ENCODE assay signal across 8 cellular contexts in genomic region chr14:21384494-21384851, GRCh38. TPM values are rescaled to one million over a fixed set of nuclear protein-coding genes. Genes with fewer than 3 reads are reported as not detected.
DNase-seq lines count a peak whose midpoint lies in the region; ATAC-seq, FAIRE-seq and TF ChIP-seq lines count a peak whose summit lies in the region.

No MANE protein-coding gene starts in this region.

- ATAC-seq in GM19467 (IDR thresholded peaks at IDR 0.05; ENCODE audit: unreplicated experiment) = peak; percentile 27
- peak; percentile 61 for ATAC-seq in naive thymus-derived CD4-positive, alpha-beta T cell

- no peaks in the 10 kb centered on the region for H3K9me2 ChIP-seq in DOHH2 (replicated peaks; ENCODE audit: control insufficient read depth, low read length)

- no peak for FAIRE-seq in bronchial epithelial cell (lab: Jason Lieb, UNC)

- intact Hi-C loops in naive thymus-derived CD4-positive, alpha-beta T cell (cut with micrococcal nuclease) = loop anchor here (1.0 to 5.0 kb wide), 13 partner anchors 53 to 923 kb away; partner anchors contain the start of genes CHD8 (in 2 of the 2), HNRNPC (in 2 of the 2), METTL3 (in 2 of the 2) and TOX4 (in 2 of the 2)
- intact Hi-C loops in head of caudate nucleus (cut with DNase I) = loop anchor here (5.0 to 10.0 kb wide), 2 partner anchors 50 to 117 kb away; partner anchors contain the start of gene HNRNPC

- peaks cover 66% of the 10 kb centered on the region for H3K36me3 ChIP-seq in DOHH2 (ENCODE audit: control insufficient read depth, low read length)
- H3K36me3 ChIP-seq in bronchial epithelial cell (ENCODE audit: control insufficient read depth, insufficient read depth, low read length) = peaks cover 6% of the 10 kb centered on the region
- peaks cover 0 to 17% (median 0%) of the 10 kb centered on the region in 3 experiments for H3K36me3 ChIP-seq in naive thymus-derived CD4-positive, alpha-beta T cell (ENCODE audit: control insufficient read depth in 2 of 3, insufficient read depth in 3 of 3, low read length in 3 of 3)

- no peaks in the 10 kb centered on the region for H3K27me3 Mint-ChIP-seq in naive thymus-derived CD4-positive, alpha-beta T cell

- peak overlapping the region; percentile 97 to 100 (median 99) for H3K27ac Mint-ChIP-seq in naive thymus-derived CD4-positive, alpha-beta T cell

- H3K4me1 Mint-ChIP-seq in naive thymus-derived CD4-positive, alpha-beta T cell = peaks cover 24 to 49% (median 45%) of the 10 kb centered on the region in 7 donors

- POLR2A ChIA-PET in naive thymus-derived CD4-positive, alpha-beta T cell (lab: Charles Lee) = interaction anchor here (0.7 to 1.4 kb wide), 8 partner anchors 9 to 127 kb away, joined by 3 to 10 read pairs (median 6); partner anchors contain the start of genes CHD8 and METTL3

- CTCF ChIA-PET in naive thymus-derived CD4-positive, alpha-beta T cell (lab: Charles Lee) = interaction anchor here (0.9 kb wide), 1 partner anchor 8 kb away, joined by 4 read pairs; no protein-coding TSS in a partner anchor

- no peaks in the 10 kb centered on the region for H3K9me3 Mint-ChIP-seq in naive thymus-derived CD4-positive, alpha-beta T cell

- peaks cover 32% of the 10 kb centered on the region for H3F3A ChIP-seq in DOHH2 (ENCODE audit: control insufficient read depth, insufficient read depth)

- H3K36me3 Mint-ChIP-seq in naive thymus-derived CD4-positive, alpha-beta T cell = peaks cover 0 to 16% (median 4%) of the 10 kb centered on the region in 5 donors

- H3K27ac ChIP-seq in DOHH2 (ENCODE audit: low read depth, low read length) = peak overlapping the region; percentile 83
- H3K27ac ChIP-seq in naive thymus-derived CD4-positive, alpha-beta T cell (ENCODE audit: low read depth, low read length) = peak overlapping the region; percentile 87

- peaks cover 42% of the 10 kb centered on the region for H3K4me1 ChIP-seq in DOHH2 (ENCODE audit: control insufficient read depth, low read length)
- H3K4me1 ChIP-seq in naive thymus-derived CD4-positive, alpha-beta T cell (ENCODE audit: control insufficient read depth in 2 of 2, insufficient read depth in 2 of 2, low read length in 2 of 2) = peaks cover 3 to 11% of the 10 kb centered on the region in 2 donors

- peaks cover 11% of the 10 kb centered on the region for H4K20me1 ChIP-seq in DOHH2 (ENCODE audit: control insufficient read depth, insufficient read depth, low read depth, low read length)

- H3K4me3 ChIP-seq in DOHH2 (ENCODE audit: low read length) (peak overlapping the region; percentile 100), bronchial epithelial cell (ENCODE audit: low read depth, low read length) (peak overlapping the region; percentile 47)
- H3K4me3 ChIP-seq in Jurkat, Clone E6-1 (ENCODE audit: low read length) = peak overlapping the region; percentile 81
- H3K4me3 ChIP-seq in naive thymus-derived CD4-positive, alpha-beta T cell (ENCODE audit: low read length) = peak overlapping the region; percentile 98

- peak overlapping the region; percentile 92 to 99 (median 97) for H3K4me3 Mint-ChIP-seq in naive thymus-derived CD4-positive, alpha-beta T cell

- peak; percentile 32 for DNase-seq in Jurkat, Clone E6-1 (ENCODE audit: low read depth, low spot score)
- DNase-seq in bronchial epithelial cell (ENCODE audit: low read depth) (no peak), head of caudate nucleus (no peak), ecto neural progenitor cell (ENCODE audit: low spot score) (no peak), cerebellar cortex (ENCODE audit: low spot score) (no peak)
- DNase-seq in naive thymus-derived CD4-positive, alpha-beta T cell = peak in 1 of 9 donors; percentile 64

- peak overlapping the region; percentile 92 for H3K4me2 ChIP-seq in DOHH2 (ENCODE audit: low read length)

- H3K27me3 ChIP-seq in DOHH2 (ENCODE audit: control insufficient read depth, low read length) (no peaks in the 10 kb centered on the region), bronchial epithelial cell (ENCODE audit: control insufficient read depth, insufficient read depth, low read length) (no peaks in the 10 kb centered on the region)
- no peaks in the 10 kb centered on the region for H3K27me3 ChIP-seq in naive thymus-derived CD4-positive, alpha-beta T cell (ENCODE audit: control insufficient read depth in 2 of 2, insufficient read depth in 2 of 2, low read length in 2 of 2)

- no peaks in the 10 kb centered on the region for H3K9me3 ChIP-seq in DOHH2 (ENCODE audit: control insufficient read depth, insufficient read depth, low read length)
- H3K9me3 ChIP-seq in naive thymus-derived CD4-positive, alpha-beta T cell (ENCODE audit: control insufficient read depth in 2 of 3, low read length in 3 of 3) = no peaks in the 10 kb centered on the region

- TF ChIP-seq CTCF in DOHH2 (IDR thresholded peaks at IDR 0.05; ENCODE audit: low read depth, low read length, poor library complexity, severe bottlenecking) (no peak), bronchial epithelial cell (IDR thresholded peaks at IDR 0.05; ENCODE audit: insufficient read depth, low read length, severe bottlenecking) (no peak)

- H3K79me2 ChIP-seq in DOHH2 (ENCODE audit: control insufficient read depth, low read length) = peaks cover 55% of the 10 kb centered on the region

RNA-seq across cellular contexts. Expression of gene SUPT16H, which starts 0.7 kb away (rescaled TPM):
- polyA plus RNA-seq in Jurkat, Clone E6-1 (2012; ENCODE audit: insufficient read depth, insufficient read length) = 163 TPM
- 55.8 and 57.0 TPM in 2 replicates for total RNA-seq in bronchial epithelial cell
- total RNA-seq in naive thymus-derived CD4-positive, alpha-beta T cell = 100 to 1,000 TPM in 1 of 5 experiments, 10 to 100 TPM in 4; 46.1 to 104 (median 78.6) TPM
- polyA plus RNA-seq in naive thymus-derived CD4-positive, alpha-beta T cell = 10 to 100 TPM; 78.2 to 80.9 TPM

Comparison
In these comparisons a context has a peak if more than half of its experiments do, and no peak if none do; other contexts are left out.
1. H3K4me3 ChIP-seq: peak in every context shown above with its lines; median percentile 100 in DOHH2; 98 in naive thymus-derived CD4-positive, alpha-beta T cell; 81 in Jurkat, Clone E6-1; 47 in bronchial epithelial cell.